Comparison of ENCODE assay signal across 8 cellular contexts in the genomic region with DNA sequence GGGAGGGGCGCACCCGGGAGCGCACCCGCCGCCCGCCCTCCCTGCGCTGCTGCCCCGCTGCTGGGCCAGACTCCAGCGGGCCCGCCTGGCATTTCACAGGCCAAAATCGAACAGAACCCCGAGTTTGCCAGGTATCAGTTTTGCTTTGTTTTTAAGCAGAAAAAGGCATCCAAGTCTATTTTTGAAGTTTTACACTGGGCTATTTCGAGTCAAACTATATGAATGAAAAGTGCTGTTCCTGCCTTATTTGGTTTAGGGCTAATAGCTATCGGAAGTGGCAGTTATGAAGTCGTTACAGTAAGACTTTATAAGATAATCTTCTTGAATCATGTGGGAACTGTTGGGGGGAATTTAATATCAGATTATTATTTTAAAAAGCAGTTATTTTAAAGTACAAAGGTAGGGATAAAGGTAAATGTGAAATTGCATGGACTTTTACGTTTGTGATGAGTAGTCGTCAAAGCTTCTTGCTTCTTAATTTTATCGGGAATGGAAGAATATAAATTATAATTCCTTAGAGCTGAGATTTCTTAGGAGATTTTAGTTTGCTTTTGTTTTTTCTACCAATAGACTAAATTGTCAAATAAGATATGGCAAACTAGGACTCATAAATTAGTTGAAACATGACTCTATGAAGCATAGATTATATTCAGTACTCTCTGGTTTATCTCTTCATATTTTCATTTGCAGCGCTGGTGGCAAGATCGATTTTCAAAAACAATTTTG. TPM values are rescaled to one million over a fixed set of nuclear protein-coding genes. Genes with fewer than 3 reads are reported as not detected.
A peak's percentile ranks its signal among the peaks of the same experiment; 100 is the strongest.
DNase-seq lines count a peak whose midpoint lies in the region; FAIRE-seq and TF ChIP-seq lines count a peak whose summit lies in the region.

No MANE protein-coding gene starts in this region.

- TF ChIP-seq EP300 in tibial nerve (IDR thresholded peaks at IDR 0.05), result no peak

- peak overlapping the region; percentile 79 for H3K4me3 Mint-ChIP-seq in activated naive CD8-positive, alpha-beta T cell

- H3K9me3 ChIP-seq in kidney (ENCODE audit: control insufficient read depth in 1 of 2, low read length in 2 of 2) (no peaks in the 10 kb centered on the region), tibial nerve (no peaks in the 10 kb centered on the region)

- H3K4me1 ChIP-seq in kidney (ENCODE audit: control insufficient read depth in 1 of 2, insufficient read depth in 1 of 2, low read depth in 1 of 2, low read length in 2 of 2) (peaks cover 0 to 7% of the 10 kb centered on the region in 2 donors), tibial nerve (peaks cover 0 to 19% (median 0%) of the 10 kb centered on the region in 4 donors)

- TF ChIP-seq POLR2A in tibial nerve (IDR thresholded peaks at IDR 0.05) (no peak), erythroblast (IDR thresholded peaks at IDR 0.05; ENCODE audit: low read length) (no peak)

- H3K27ac Mint-ChIP-seq in activated naive CD8-positive, alpha-beta T cell, result no peak overlapping the region

- peaks cover 38% of the 10 kb centered on the region for H3K27me3 Mint-ChIP-seq in activated naive CD8-positive, alpha-beta T cell

- in situ Hi-C loops in ACHN (cut with HindIII; ENCODE audit: low pct_ligation_motif_present, low pct_unique_long_range_greater_than_20kb, low sequenced_read_pairs), result no loop called here

- peak overlapping the region in 1 of 2 donors; percentile 37 for H3K9ac ChIP-seq in kidney (ENCODE audit: low read length in 2 of 2)

- intact Hi-C loops in kidney (cut with DNase I), result no loop called here

- peaks cover 4% of the 10 kb centered on the region for H3K4me1 Mint-ChIP-seq in activated naive CD8-positive, alpha-beta T cell (ENCODE audit: low read depth)

- WGBS in tibial nerve, 2 donors, result 16 to 17% methylated on average over 16 to 20 of the region's 20 CpGs

- H3K36me3 Mint-ChIP-seq in activated naive CD8-positive, alpha-beta T cell, result no peaks in the 10 kb centered on the region

- TF ChIP-seq CTCF in kidney (IDR thresholded peaks at IDR 0.05; ENCODE audit: borderline replicate concordance, extremely low read depth, insufficient read depth) (no peak), tibial nerve (IDR thresholded peaks at IDR 0.05) (no peak)

- DNase-seq in ACHN (peak; percentile 73), H7 (no peak), kidney (no peak), tibial nerve (ENCODE audit: low spot score in 2 of 2) (no peak), erythroblast (lab: John Stamatoyannopoulos, UW) (no peak), NCI-H1694 treated with DMSO at 0.1 percent for 48 hours (lab: John Stamatoyannopoulos, UW) (no peak), NCI-H1417 treated with DMSO at 0.1 percent for 48 hours (lab: John Stamatoyannopoulos, UW) (no peak)

- H3K27ac ChIP-seq in kidney (ENCODE audit: low read depth in 2 of 2, low read length in 2 of 2) (no peak overlapping the region), tibial nerve (peak overlapping the region; percentile 80 to 94 (median 86))

- no peak for FAIRE-seq in kidney (lab: Jason Lieb, UNC)

- H3K36me3 ChIP-seq in H7 (replicated peaks; ENCODE audit: control insufficient read depth, insufficient read depth, low read length) (no peaks in the 10 kb centered on the region), kidney (ENCODE audit: control insufficient read depth in 1 of 2, insufficient read depth in 2 of 2, low read length in 2 of 2) (no peaks in the 10 kb centered on the region), tibial nerve (no peaks in the 10 kb centered on the region)

- H3K27me3 ChIP-seq in H7 (ENCODE audit: control insufficient read depth, insufficient read depth, low read length), result peaks cover 15% of the 10 kb centered on the region
- no peaks in the 10 kb centered on the region for H3K27me3 ChIP-seq in tibial nerve

- H3K4me3 ChIP-seq in H7 (ENCODE audit: insufficient read depth, low read depth, low read length) (peak overlapping the region; percentile 74), kidney (ENCODE audit: low read length in 2 of 2) (peak overlapping the region; percentile 31 to 68), tibial nerve (peak overlapping the region; percentile 64 to 96 (median 80))

- H3K9me3 Mint-ChIP-seq in activated naive CD8-positive, alpha-beta T cell (ENCODE audit: low read depth), result no peaks in the 10 kb centered on the region

RNA-seq across cellular contexts. Expression of gene MSRB3, which starts 1.1 kb away (rescaled TPM):
- 0.41 and 2.8 TPM in 2 replicates for total RNA-seq in H7 (2014; rRNA removed; shearing (Covaris generic))
- total RNA-seq in kidney, result 35.9 TPM
- 10.3 TPM for polyA plus RNA-seq in kidney (ENCODE audit: insufficient read depth, low read depth, low replicate concordance)
- 10 to 100 TPM; 42.0 to 64.0 (median 47.9) TPM for total RNA-seq in tibial nerve

Comparison
In these comparisons a context has a peak if more than half of its experiments do, and no peak if none do; other contexts are left out.
1. H3K27ac ChIP-seq: peak in tibial nerve (4 of 4); none in kidney (0 of 2).
2. Peak in every context shown above with its lines, with median percentiles within 50 percentile points of each other: H3K4me3 ChIP-seq.